Comparison of ENCODE assay signal across 1 cellular context in the genomic region with DNA sequence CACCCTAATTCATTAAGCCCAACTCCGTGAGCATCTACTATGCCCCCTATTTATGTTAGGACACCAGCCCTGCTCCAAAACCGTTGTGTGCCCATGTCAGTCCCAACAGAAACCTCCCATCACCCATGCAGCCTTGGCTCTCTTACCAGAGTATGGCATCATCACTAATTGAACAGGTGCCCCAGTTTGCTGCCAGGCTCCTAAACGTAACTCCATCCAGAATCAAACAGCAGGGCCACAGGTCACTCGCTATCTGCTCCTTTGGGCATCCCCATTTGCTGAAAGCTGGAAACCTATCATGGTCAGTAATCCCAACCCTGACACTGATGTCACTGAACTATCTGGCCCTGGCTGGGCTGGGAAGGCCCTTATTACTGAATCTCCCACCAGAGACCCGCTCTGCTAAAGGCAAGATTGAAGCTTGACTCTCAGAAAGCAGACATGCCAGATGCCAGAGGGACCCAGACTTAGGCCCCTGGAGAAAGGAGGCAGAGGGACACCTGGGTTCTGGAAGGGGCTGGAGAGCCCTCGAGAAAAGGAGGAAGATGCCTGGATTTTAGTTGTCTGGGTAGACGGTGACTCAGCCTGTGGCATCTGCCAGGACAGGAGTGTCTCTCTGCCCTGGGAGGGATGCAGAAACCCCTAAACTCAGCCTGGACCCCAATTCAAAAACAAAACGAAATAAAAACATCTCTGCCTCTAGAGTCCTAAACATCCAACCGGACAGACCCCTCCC.
TF ChIP-seq lines count a peak whose summit lies in the region.

No MANE protein-coding gene starts in this region.

TF ChIP-seq in K562, 482 proteins besides CTCF, POLR2A, EP300 and RAD21:
- TF ChIP-seq CBX8 (IDR thresholded peaks at IDR 0.05; ENCODE audit: borderline replicate concordance, extremely low read depth, low read depth, low read length, poor library complexity, severe bottlenecking) (peak; percentile 92), JUND (IDR thresholded peaks at IDR 0.05; ENCODE audit: borderline replicate concordance, low read depth, low read length) (no peak), JUND (tag; IDR thresholded peaks at IDR 0.05; ENCODE audit: borderline replicate concordance, low read depth, low read length) (no peak), TAF1 (IDR thresholded peaks at IDR 0.05; ENCODE audit: control insufficient read depth, extremely low read depth, insufficient read depth, low read length, severe bottlenecking) (no peak), GTF2E2 (tag; IDR thresholded peaks at IDR 0.05) (0 out of 2 replicates have a peak, but pooled peaks have one; percentile 15), TCF7 (IDR thresholded peaks at IDR 0.05; ENCODE audit: borderline replicate concordance) (0 out of 2 replicates have a peak, but pooled peaks have one; percentile 17), CBX2 (IDR thresholded peaks at IDR 0.05; ENCODE audit: insufficient read depth, low read length, poor library complexity, severe bottlenecking) (peak; percentile 57), RBM22 (IDR thresholded peaks at IDR 0.05; ENCODE audit: low read depth, low read length, poor library complexity, severe bottlenecking) (no peak)
- TF ChIP-seq, protein P1, sequence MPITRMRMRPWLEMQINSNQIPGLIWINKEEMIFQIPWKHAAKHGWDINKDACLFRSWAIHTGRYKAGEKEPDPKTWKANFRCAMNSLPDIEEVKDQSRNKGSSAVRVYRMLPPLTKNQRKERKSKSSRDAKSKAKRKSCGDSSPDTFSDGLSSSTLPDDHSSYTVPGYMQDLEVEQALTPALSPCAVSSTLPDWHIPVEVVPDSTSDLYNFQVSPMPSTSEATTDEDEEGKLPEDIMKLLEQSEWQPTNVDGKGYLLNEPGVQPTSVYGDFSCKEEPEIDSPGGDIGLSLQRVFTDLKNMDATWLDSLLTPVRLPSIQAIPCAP (CRISPR knock-in tag; IDR thresholded peaks at IDR 0.05; ENCODE audit: borderline replicate concordance): no peak
